1 cellular context compared by ENCODE assay signal in genomic region chr1:205312866-205313680, GRCh38.
TF ChIP-seq lines count a peak whose summit lies in the region.

No MANE protein-coding gene starts in this region.

TF ChIP-seq in GM23338, 12 proteins besides CTCF, POLR2A, EP300 and RAD21 (continued from another document):
- TF ChIP-seq REST (IDR thresholded peaks at IDR 0.05; ENCODE audit: unreplicated experiment) (no peak), EZH2 (IDR thresholded peaks at IDR 0.05; ENCODE audit: low read depth, unreplicated experiment) (no peak), ETS1 (IDR thresholded peaks at IDR 0.05) (no peak), ZNF331 (CRISPR knock-in tag; IDR thresholded peaks at IDR 0.05; ENCODE audit: low read depth) (no peak), JUNB (IDR thresholded peaks at IDR 0.05; ENCODE audit: unreplicated experiment) (no peak), STAT1 (IDR thresholded peaks at IDR 0.05; ENCODE audit: unreplicated experiment) (no peak), NANOG (IDR thresholded peaks at IDR 0.05; ENCODE audit: borderline replicate concordance) (no peak), CREB1 (CRISPR knock-in tag; IDR thresholded peaks at IDR 0.05; ENCODE audit: low read depth) (no peak)
